In genomic region chr17:60040843-60041242, GRCh38 we compare ENCODE assay signal across 23 cellular contexts.
"Had no signal": no experiment of that assay in that cellular context is flagged by ENCODE, and none has a peak within 500 bp of the region (broad histone marks: within the 10 kb centered on the region; RNA-seq: fewer than 3 reads in every experiment).

No MANE protein-coding gene starts in this region.

- H3K4me3 ChIP-seq: coronary artery, dorsolateral prefrontal cortex, esophagus muscularis mucosa, gastroesophageal sphincter, heart right ventricle, left lung, lower lobe of right lung, mucosa of descending colon had no signal

- H3K4me1 ChIP-seq: left lung had no signal

- FAIRE-seq: colon, endothelial cell of umbilical vein, frontal cortex, islet of Langerhans, keratinocyte had no signal

- H3K27ac ChIP-seq: coronary artery, dorsolateral prefrontal cortex, esophagus muscularis mucosa, foreskin keratinocyte, gastroesophageal sphincter, heart right ventricle, left lung, lower lobe of right lung had no signal

- H3K9me3 ChIP-seq: esophagus muscularis mucosa, gastroesophageal sphincter, heart right ventricle, left lung, lower lobe of right lung, mucosa of descending colon had no signal

- H3K27me3 ChIP-seq: foreskin keratinocyte had no signal

- ATAC-seq: foreskin keratinocyte, gastroesophageal sphincter, heart right ventricle, left cardiac atrium, left lung, left ventricle myocardium superior, lower lobe of right lung, mucosa of descending colon had no signal

- DNase-seq: dermis blood vessel endothelial cell; dorsolateral prefrontal cortex; effector CD4-positive, alpha-beta T cell; effector memory CD4-positive, alpha-beta T cell; head of caudate nucleus; heart right ventricle; hippocampal formation; left cardiac atrium; left lung; left ventricle myocardium superior; lower lobe of right lung; mesenchymal stem cell; mucosa of descending colon had no signal

- H3K9me3 Mint-ChIP-seq: mesothelial cell of epicardium had no signal

- H3K4me3 Mint-ChIP-seq: mesothelial cell of epicardium had no signal
